ENCODE assay signal across 28 cellular contexts in the genomic region with DNA sequence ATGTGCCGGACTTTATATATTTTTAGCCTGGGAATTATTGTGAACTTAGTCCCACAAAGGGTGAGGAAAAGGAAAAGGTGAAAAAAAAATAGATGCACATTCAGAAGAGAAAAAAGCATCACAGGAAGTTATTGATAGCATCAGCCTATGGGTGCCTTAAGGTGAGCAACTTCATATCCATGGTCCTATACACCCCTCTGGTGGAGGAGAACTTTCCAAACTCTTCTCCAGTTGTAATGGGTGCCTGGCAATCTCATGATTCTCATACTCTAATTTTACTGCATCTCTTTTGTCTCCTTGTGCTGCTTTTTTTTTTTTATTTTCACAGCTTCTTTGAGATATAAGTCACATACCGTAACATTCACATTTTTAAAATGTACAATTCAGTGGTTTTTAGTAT.
DNase-seq lines count a peak whose midpoint lies in the region; ATAC-seq, FAIRE-seq and TF ChIP-seq lines count a peak whose summit lies in the region.
"Had no signal": no experiment of that assay in that cellular context is flagged by ENCODE, and none has a peak within 500 bp of the region (broad histone marks: within the 10 kb centered on the region; RNA-seq: fewer than 3 reads in every experiment).

No MANE protein-coding gene starts in this region.

- TF ChIP-seq CTCF in VCaP (conservative IDR thresholded peaks at IDR 0.05) (peak; percentile 53), HepG2 (CRISPR knock-in tag; IDR thresholded peaks at IDR 0.05) (peak; percentile 67), gastroesophageal sphincter (IDR thresholded peaks at IDR 0.05) (no peak)

- TF ChIP-seq POLR2A in HepG2 (IDR thresholded peaks at IDR 0.05; ENCODE audit: insufficient read depth in 1 of 2, low read depth in 2 of 2, low read length in 2 of 2) (no peak), gastroesophageal sphincter (IDR thresholded peaks at IDR 0.05) (no peak)

- peak; percentile 41; the same call in 1 of the 2 replicates for TF ChIP-seq RAD21 in HepG2 (CRISPR knock-in tag; IDR thresholded peaks at IDR 0.05)

- no peak overlapping the region for H2AFZ ChIP-seq in HepG2 (ENCODE audit: low read length)

- 22% methylated on average over 2 of the region's 2 CpGs for WGBS in HepG2 (ENCODE audit: low lambda C conversion rate)
- 84 to 94% methylated on average over 2 of the region's 2 CpGs for WGBS in gastroesophageal sphincter (ENCODE audit: low coverage in 1 of 2), 2 donors

- no peak overlapping the region for H3K4me3 ChIP-seq in Jurkat, Clone E6-1 (ENCODE audit: low read length)
- H3K4me3 ChIP-seq in HepG2 (replicated peaks in 1 of 3; ENCODE audit: insufficient read depth in 1 of 3, low read depth in 2 of 3, low read length in 3 of 3) (no peak overlapping the region), gastroesophageal sphincter (no peak overlapping the region)
- H3K4me3 ChIP-seq: dorsolateral prefrontal cortex, pancreas, sigmoid colon, SJSA1, vagina had no signal

- peak; percentile 57 for FAIRE-seq in HepG2 (lab: Jason Lieb, UNC)
- FAIRE-seq: GM12892, GM19239, kidney, pancreas had no signal

- no TSS peak for BruUV-seq in HepG2 (replicated peaks; lab: Mats Ljungman, UMichigan)

- peaks cover 14% of the 10 kb centered on the region for H3K4me1 ChIP-seq in HepG2 (ENCODE audit: insufficient read depth, low read length)
- no peaks in the 10 kb centered on the region for H3K4me1 ChIP-seq in gastroesophageal sphincter
- H3K4me1 ChIP-seq: pancreas, sigmoid colon, SJSA1, vagina had no signal

- in situ Hi-C loops in HepG2 (cut with HindIII; ENCODE audit: extremely low pct_ligation_motif_present, low pct_unique_long_range_greater_than_20kb) = no loop called here

- H3K36me3 ChIP-seq in HepG2 (replicated peaks in 1 of 2; ENCODE audit: control insufficient read depth in 1 of 2, insufficient read depth in 2 of 2, low read length in 2 of 2) = no peaks in the 10 kb centered on the region
- H3K36me3 ChIP-seq in gastroesophageal sphincter = no peaks in the 10 kb centered on the region
- H3K36me3 ChIP-seq: pancreas, sigmoid colon, SJSA1, vagina had no signal

- ATAC-seq in HepG2 (peak; percentile 73), gastroesophageal sphincter (no peak), GM21576 (IDR thresholded peaks at IDR 0.05; ENCODE audit: unreplicated experiment) (no peak), GM21529 (IDR thresholded peaks at IDR 0.05; ENCODE audit: unreplicated experiment) (no peak)
- ATAC-seq: naive thymus-derived CD8-positive, alpha-beta T cell; stimulated activated effector memory CD8-positive, alpha-beta T cell treated with anti-CD3 and anti-CD28 coated beads, Interleukin-12 subunit alpha, Interleukin-12 subunit beta, amount 100 ng/mL, for 72 hours had no signal

- H3K27me3 ChIP-seq in HepG2 (ENCODE audit: control insufficient read depth in 1 of 2, insufficient read depth in 2 of 2, low read length in 2 of 2) (no peaks in the 10 kb centered on the region), gastroesophageal sphincter (no peaks in the 10 kb centered on the region)
- H3K27me3 ChIP-seq: dorsolateral prefrontal cortex, pancreas, sigmoid colon, vagina had no signal

- DNase-seq in DMS53 (lab: John Stamatoyannopoulos, UW) (peak; percentile 27), DMS53 treated with DMSO at 0.1 percent for 48 hours (lab: John Stamatoyannopoulos, UW; ENCODE audit: unreplicated experiment) (no peak), HepG2 (ENCODE audit: low spot score) (peak; percentile 18)
- peak; percentile 3 for DNase-seq in Jurkat, Clone E6-1 (ENCODE audit: low read depth, low spot score)
- DNase-seq: activated CD4-positive, alpha-beta memory T cell treated with anti-CD3 and anti-CD28 coated beads, Interleukin-2, amount 10 ng/mL, durations not matched to agents 7 days and 5 days; activated CD4-positive, CD25-positive, alpha-beta regulatory T cell; activated gamma-delta T cell treated with Interleukin-2 at 50 U/mL for 16 hours; dorsolateral prefrontal cortex; foreskin melanocyte; GOT3; Kasumi-1; kidney; mesenchymal stem cell; naive thymus-derived CD8-positive, alpha-beta T cell; NCI-H1436; NCI-H2171; pancreas; sigmoid colon had no signal

- H3K27ac ChIP-seq in VCaP (no peak overlapping the region), HepG2 (ENCODE audit: extremely low read length, insufficient read depth, low read length) (no peak overlapping the region), gastroesophageal sphincter (no peak overlapping the region)
- H3K27ac ChIP-seq: epithelial cell of prostate, pancreas, sigmoid colon, SJSA1, vagina had no signal

- no peak overlapping the region for H3K9ac ChIP-seq in HepG2 (ENCODE audit: insufficient read depth, low read depth, low read length)

- H3K9me3 ChIP-seq in HepG2 (ENCODE audit: low read length) = no peaks in the 10 kb centered on the region
- no peaks in the 10 kb centered on the region for H3K9me3 ChIP-seq in gastroesophageal sphincter
- H3K9me3 ChIP-seq: pancreas, sigmoid colon, SJSA1, vagina had no signal

- POLR2A ChIA-PET in HepG2 (lab: Yijun Ruan, JAX) = no interaction called here

- intact Hi-C loops in HepG2 (cut with micrococcal nuclease; ENCODE audit: unreplicated experiment) = loop anchor here (1.0 kb wide), 1 partner anchor 47 kb away; no protein-coding TSS in a partner anchor

- CTCF ChIA-PET in HepG2 (lab: Yijun Ruan, JAX; ENCODE audit: low intra/inter-chr PET ratio, low total read pairs) = interaction anchor here (0.8 to 2.8 kb wide), 2 partner anchors 45 to 47 kb away, joined by 3 to 46 read pairs; no protein-coding TSS in a partner anchor

- no peaks in the 10 kb centered on the region for H4K20me1 ChIP-seq in HepG2 (ENCODE audit: insufficient read depth, low read length)

- H3K79me2 ChIP-seq in HepG2 (ENCODE audit: insufficient read depth, low read length) = no peaks in the 10 kb centered on the region

- no peak overlapping the region for H3K4me2 ChIP-seq in HepG2 (ENCODE audit: low read depth, low read length)

- TF ChIP-seq EP300 in HepG2 (IDR thresholded peaks at IDR 0.05; ENCODE audit: low read depth in 2 of 2, low read length in 2 of 2) (no peak), HepG2 (CRISPR knock-in tag; IDR thresholded peaks at IDR 0.05; ENCODE audit: borderline replicate concordance) (no peak), gastroesophageal sphincter (IDR thresholded peaks at IDR 0.05) (no peak)

TF ChIP-seq in HepG2, 621 proteins besides CTCF, POLR2A, EP300 and RAD21 (continues in another document):
- TF ChIP-seq, protein P1, sequence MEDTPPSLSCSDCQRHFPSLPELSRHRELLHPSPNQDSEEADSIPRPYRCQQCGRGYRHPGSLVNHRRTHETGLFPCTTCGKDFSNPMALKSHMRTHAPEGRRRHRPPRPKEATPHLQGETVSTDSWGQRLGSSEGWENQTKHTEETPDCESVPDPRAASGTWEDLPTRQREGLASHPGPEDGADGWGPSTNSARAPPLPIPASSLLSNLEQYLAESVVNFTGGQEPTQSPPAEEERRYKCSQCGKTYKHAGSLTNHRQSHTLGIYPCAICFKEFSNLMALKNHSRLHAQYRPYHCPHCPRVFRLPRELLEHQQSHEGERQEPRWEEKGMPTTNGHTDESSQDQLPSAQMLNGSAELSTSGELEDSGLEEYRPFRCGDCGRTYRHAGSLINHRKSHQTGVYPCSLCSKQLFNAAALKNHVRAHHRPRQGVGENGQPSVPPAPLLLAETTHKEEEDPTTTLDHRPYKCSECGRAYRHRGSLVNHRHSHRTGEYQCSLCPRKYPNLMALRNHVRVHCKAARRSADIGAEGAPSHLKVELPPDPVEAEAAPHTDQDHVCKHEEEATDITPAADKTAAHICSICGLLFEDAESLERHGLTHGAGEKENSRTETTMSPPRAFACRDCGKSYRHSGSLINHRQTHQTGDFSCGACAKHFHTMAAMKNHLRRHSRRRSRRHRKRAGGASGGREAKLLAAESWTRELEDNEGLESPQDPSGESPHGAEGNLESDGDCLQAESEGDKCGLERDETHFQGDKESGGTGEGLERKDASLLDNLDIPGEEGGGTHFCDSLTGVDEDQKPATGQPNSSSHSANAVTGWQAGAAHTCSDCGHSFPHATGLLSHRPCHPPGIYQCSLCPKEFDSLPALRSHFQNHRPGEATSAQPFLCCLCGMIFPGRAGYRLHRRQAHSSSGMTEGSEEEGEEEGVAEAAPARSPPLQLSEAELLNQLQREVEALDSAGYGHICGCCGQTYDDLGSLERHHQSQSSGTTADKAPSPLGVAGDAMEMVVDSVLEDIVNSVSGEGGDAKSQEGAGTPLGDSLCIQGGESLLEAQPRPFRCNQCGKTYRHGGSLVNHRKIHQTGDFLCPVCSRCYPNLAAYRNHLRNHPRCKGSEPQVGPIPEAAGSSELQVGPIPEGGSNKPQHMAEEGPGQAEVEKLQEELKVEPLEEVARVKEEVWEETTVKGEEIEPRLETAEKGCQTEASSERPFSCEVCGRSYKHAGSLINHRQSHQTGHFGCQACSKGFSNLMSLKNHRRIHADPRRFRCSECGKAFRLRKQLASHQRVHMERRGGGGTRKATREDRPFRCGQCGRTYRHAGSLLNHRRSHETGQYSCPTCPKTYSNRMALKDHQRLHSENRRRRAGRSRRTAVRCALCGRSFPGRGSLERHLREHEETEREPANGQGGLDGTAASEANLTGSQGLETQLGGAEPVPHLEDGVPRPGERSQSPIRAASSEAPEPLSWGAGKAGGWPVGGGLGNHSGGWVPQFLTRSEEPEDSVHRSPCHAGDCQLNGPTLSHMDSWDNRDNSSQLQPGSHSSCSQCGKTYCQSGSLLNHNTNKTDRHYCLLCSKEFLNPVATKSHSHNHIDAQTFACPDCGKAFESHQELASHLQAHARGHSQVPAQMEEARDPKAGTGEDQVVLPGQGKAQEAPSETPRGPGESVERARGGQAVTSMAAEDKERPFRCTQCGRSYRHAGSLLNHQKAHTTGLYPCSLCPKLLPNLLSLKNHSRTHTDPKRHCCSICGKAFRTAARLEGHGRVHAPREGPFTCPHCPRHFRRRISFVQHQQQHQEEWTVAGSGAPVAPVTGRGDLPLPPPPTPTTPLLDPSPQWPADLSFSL (CRISPR knock-in tag; IDR thresholded peaks at IDR 0.05) = no peak
- TF ChIP-seq SRY (CRISPR knock-in tag; IDR thresholded peaks at IDR 0.05) (no peak), CHD2 (IDR thresholded peaks at IDR 0.05; ENCODE audit: low read depth, low read length) (no peak), STAG1 (CRISPR knock-in tag; IDR thresholded peaks at IDR 0.05) (peak; percentile 79), KMT2B (CRISPR knock-in tag; IDR thresholded peaks at IDR 0.05) (no peak), ZFP62 (CRISPR knock-in tag; IDR thresholded peaks at IDR 0.05) (no peak)
- TF ChIP-seq, protein P2, sequence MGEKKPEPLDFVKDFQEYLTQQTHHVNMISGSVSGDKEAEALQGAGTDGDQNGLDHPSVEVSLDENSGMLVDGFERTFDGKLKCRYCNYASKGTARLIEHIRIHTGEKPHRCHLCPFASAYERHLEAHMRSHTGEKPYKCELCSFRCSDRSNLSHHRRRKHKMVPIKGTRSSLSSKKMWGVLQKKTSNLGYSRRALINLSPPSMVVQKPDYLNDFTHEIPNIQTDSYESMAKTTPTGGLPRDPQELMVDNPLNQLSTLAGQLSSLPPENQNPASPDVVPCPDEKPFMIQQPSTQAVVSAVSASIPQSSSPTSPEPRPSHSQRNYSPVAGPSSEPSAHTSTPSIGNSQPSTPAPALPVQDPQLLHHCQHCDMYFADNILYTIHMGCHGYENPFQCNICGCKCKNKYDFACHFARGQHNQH (CRISPR knock-in tag; IDR thresholded peaks at IDR 0.05) = no peak

Comparison
In these comparisons a context has a peak if more than half of its experiments do, and no peak if none do; other contexts are left out.
1. CTCF ChIP-seq: peak in VCaP (single experiment) and HepG2 (single experiment); none in gastroesophageal sphincter (0 of 4).